In the genomic region with DNA sequence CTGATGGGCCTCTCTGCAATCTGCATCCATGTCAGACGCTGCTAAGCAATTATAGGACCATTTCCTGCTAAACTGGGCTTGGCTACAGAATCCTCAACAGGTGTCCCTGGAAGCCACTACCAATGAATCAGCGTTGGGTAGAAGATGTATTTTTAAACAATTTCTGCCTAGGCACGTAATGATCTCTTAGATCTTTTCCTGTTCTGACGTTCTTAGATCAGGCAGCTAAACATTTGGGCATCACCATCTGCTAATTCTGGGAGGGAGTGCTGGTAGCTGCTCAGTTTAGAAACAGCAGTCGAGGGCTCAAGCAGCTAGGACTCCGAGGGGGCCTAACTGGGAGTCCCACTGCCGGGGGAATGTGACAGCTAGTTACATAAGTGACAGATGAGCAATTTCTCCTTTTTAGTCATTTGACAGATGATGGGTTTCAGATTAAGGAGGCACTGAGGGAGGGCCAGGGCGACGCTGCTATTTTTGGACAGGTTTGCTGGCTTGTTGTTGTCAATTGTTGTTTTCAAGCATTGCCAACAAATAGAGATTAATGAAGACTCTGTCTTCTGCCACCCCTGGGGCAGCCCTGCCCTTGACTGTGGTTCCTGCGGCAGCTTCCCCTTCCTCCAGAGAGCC, we compare ENCODE assay signal across 12 cellular contexts.
DNase-seq lines count a peak whose midpoint lies in the region; ATAC-seq and TF ChIP-seq lines count a peak whose summit lies in the region.
"Had no signal": no experiment of that assay in that cellular context is flagged by ENCODE, and none has a peak within 500 bp of the region (broad histone marks: within the 10 kb centered on the region; RNA-seq: fewer than 3 reads in every experiment).

No MANE protein-coding gene starts in this region.

- H3K9me3 Mint-ChIP-seq in type B pancreatic cell = no peaks in the 10 kb centered on the region

- DNase-seq in right atrium auricular region (ENCODE audit: low spot score) (no peak), Kasumi-1 (lab: John Stamatoyannopoulos, UW) (no peak), type B pancreatic cell (ENCODE audit: extremely low spot score, unreplicated experiment) (no peak)
- DNase-seq in activated CD4-positive, alpha-beta T cell treated with anti-CD3 and anti-CD28 coated beads for 4 hours = no peak
- DNase-seq: brain microvascular endothelial cell, DMS53, NCI-H526 had no signal

- TF ChIP-seq CTCF in right atrium auricular region (IDR thresholded peaks at IDR 0.05) = no peak
- TF ChIP-seq CTCF in type B pancreatic cell (conservative IDR thresholded peaks at IDR 0.05) = no peak

- H3K4me3 Mint-ChIP-seq in type B pancreatic cell = no peak overlapping the region

- H3K27ac ChIP-seq in right atrium auricular region = peak overlapping the region; percentile 66 to 76
- H3K27ac ChIP-seq: brain microvascular endothelial cell, neutrophil had no signal

- peaks cover 18% of the 10 kb centered on the region for H3K4me1 Mint-ChIP-seq in type B pancreatic cell (ENCODE audit: unreplicated experiment)

- no peak overlapping the region for H3K27ac Mint-ChIP-seq in type B pancreatic cell

- ATAC-seq in GM18517 (IDR thresholded peaks at IDR 0.05; ENCODE audit: unreplicated experiment) = peak; percentile 94
- ATAC-seq in GM21737 (IDR thresholded peaks at IDR 0.05; ENCODE audit: unreplicated experiment) = peak; percentile 76
- ATAC-seq in HG03521 (IDR thresholded peaks at IDR 0.05; ENCODE audit: unreplicated experiment) = peak; percentile 65
- ATAC-seq in GM19324 (IDR thresholded peaks at IDR 0.05; ENCODE audit: low FRiP score, unreplicated experiment) = no peak

- H3K4me1 ChIP-seq in right atrium auricular region = peaks cover 0 to 32% of the 10 kb centered on the region in 2 donors

- peaks cover 2% of the 10 kb centered on the region for H3K27me3 Mint-ChIP-seq in type B pancreatic cell

- peaks cover 17% of the 10 kb centered on the region for H3K36me3 Mint-ChIP-seq in type B pancreatic cell

- no peaks in the 10 kb centered on the region for H3K27me3 ChIP-seq in right atrium auricular region
- H3K27me3 ChIP-seq: brain microvascular endothelial cell had no signal

- no peak overlapping the region for H3K4me3 ChIP-seq in right atrium auricular region

- H3K9me3 ChIP-seq in right atrium auricular region = no peaks in the 10 kb centered on the region
- H3K9me3 ChIP-seq: neutrophil had no signal

- no peaks in the 10 kb centered on the region for H3K36me3 ChIP-seq in right atrium auricular region
- H3K36me3 ChIP-seq: brain microvascular endothelial cell, neutrophil had no signal
